Comparison of ENCODE assay signal across 8 cellular contexts in genomic region chr11:128520886-128521696, GRCh38.
DNase-seq lines count a peak whose midpoint lies in the region; ATAC-seq and TF ChIP-seq lines count a peak whose summit lies in the region.

No MANE protein-coding gene starts in this region.

- peaks cover 17% of the 10 kb centered on the region for H3K4me1 ChIP-seq in testis

- TF ChIP-seq POLR2A in testis (IDR thresholded peaks at IDR 0.05), result no peak

- intact Hi-C loops in activated T-helper 2 cell treated with anti-CD3 and anti-CD28 coated beads, Interferon-gamma antibody, Interleukin-2, Interleukin-4, amounts not matched to agents 10 μg/mL and 5 μg/mL and 100 μg/mL, durations not matched to agents 14 hours and 24 hours and 36 hours (cut with micrococcal nuclease), result loop anchor here (1.0 to 10.0 kb wide), 5 partner anchors 9 to 469 kb away; no protein-coding TSS in a partner anchor
- intact Hi-C loops in testis (cut with DNase I; ENCODE audit: low total_unique reads), result no loop called here

- H3K9me3 ChIP-seq in iPS-18c (ENCODE audit: control insufficient read depth, insufficient read depth, low read length) (peaks cover 2% of the 10 kb centered on the region), testis (no peaks in the 10 kb centered on the region)

- no peaks in the 10 kb centered on the region for H3K36me3 ChIP-seq in testis (ENCODE audit: low read depth, missing control alignments)

- no peak for TF ChIP-seq CTCF in testis (IDR thresholded peaks at IDR 0.05)

- peak overlapping the region; percentile 90 to 94 for H3K27ac ChIP-seq in testis

- no peaks in the 10 kb centered on the region for H3K27me3 ChIP-seq in testis

- H3K4me1 Mint-ChIP-seq in activated T-helper 2 cell treated with anti-CD3 and anti-CD28 coated beads, Interferon-gamma antibody, Interleukin-2, Interleukin-4, amounts not matched to agents 10 μg/mL and 5 μg/mL and 100 μg/mL, durations not matched to agents 14 hours and 24 hours and 36 hours (ENCODE audit: low read depth), result peaks cover 51% of the 10 kb centered on the region

- peaks cover 61% of the 10 kb centered on the region for H3K36me3 Mint-ChIP-seq in activated T-helper 2 cell treated with anti-CD3 and anti-CD28 coated beads, Interferon-gamma antibody, Interleukin-2, Interleukin-4, amounts not matched to agents 10 μg/mL and 5 μg/mL and 100 μg/mL, durations not matched to agents 14 hours and 24 hours and 36 hours (ENCODE audit: low read depth)

- peak overlapping the region; percentile 73 for H3K4me3 ChIP-seq in iPS-18c (ENCODE audit: insufficient read depth, low read depth, low read length)
- peak overlapping the region; percentile 79 for H3K4me3 ChIP-seq in testis

- H3K27ac Mint-ChIP-seq in activated T-helper 2 cell treated with anti-CD3 and anti-CD28 coated beads, Interferon-gamma antibody, Interleukin-2, Interleukin-4, amounts not matched to agents 10 μg/mL and 5 μg/mL and 100 μg/mL, durations not matched to agents 14 hours and 24 hours and 36 hours, result peak overlapping the region; percentile 90

- H3K27me3 Mint-ChIP-seq in activated T-helper 2 cell treated with anti-CD3 and anti-CD28 coated beads, Interferon-gamma antibody, Interleukin-2, Interleukin-4, amounts not matched to agents 10 μg/mL and 5 μg/mL and 100 μg/mL, durations not matched to agents 14 hours and 24 hours and 36 hours (ENCODE audit: low read depth), result no peaks in the 10 kb centered on the region

- peak overlapping the region; percentile 97 for H3K4me3 Mint-ChIP-seq in activated T-helper 2 cell treated with anti-CD3 and anti-CD28 coated beads, Interferon-gamma antibody, Interleukin-2, Interleukin-4, amounts not matched to agents 10 μg/mL and 5 μg/mL and 100 μg/mL, durations not matched to agents 14 hours and 24 hours and 36 hours (ENCODE audit: low read depth)

- WGBS in testis, 2 donors, result 1 to 2% methylated on average over 12 of the region's 12 CpGs

- peak; percentile 82 for DNase-seq in activated CD8-positive, alpha-beta memory T cell treated with anti-CD3 and anti-CD28 coated beads for 24 hours
- no peak for DNase-seq in activated CD8-positive, alpha-beta memory T cell treated with anti-CD3 and anti-CD28 coated beads, Interleukin-2, amount 50 U/mL, for 4 hours
- no peak for DNase-seq in activated T-helper 2 cell treated with anti-CD3 and anti-CD28 coated beads, Interferon-gamma antibody, Interleukin-2, Interleukin-4, amounts not matched to agents 10 μg/mL and 5 μg/mL and 100 μg/mL, durations not matched to agents 14 hours and 24 hours and 36 hours (ENCODE audit: low spot score)
- DNase-seq in testis, result no peak
- no peak for DNase-seq in stimulated activated CD4-positive, alpha-beta T cell treated with anti-CD3 and anti-CD28 coated beads, Interleukin-2, amount 100 ng/mL, for 24 hours

- ATAC-seq in GM19023 (IDR thresholded peaks at IDR 0.05; ENCODE audit: unreplicated experiment) (no peak), HG03571 (IDR thresholded peaks at IDR 0.05; ENCODE audit: unreplicated experiment) (no peak)

- H3K9me3 Mint-ChIP-seq in activated T-helper 2 cell treated with anti-CD3 and anti-CD28 coated beads, Interferon-gamma antibody, Interleukin-2, Interleukin-4, amounts not matched to agents 10 μg/mL and 5 μg/mL and 100 μg/mL, durations not matched to agents 14 hours and 24 hours and 36 hours, result no peaks in the 10 kb centered on the region
